ENCODE assay signal across 9 cellular contexts in the genomic region with DNA sequence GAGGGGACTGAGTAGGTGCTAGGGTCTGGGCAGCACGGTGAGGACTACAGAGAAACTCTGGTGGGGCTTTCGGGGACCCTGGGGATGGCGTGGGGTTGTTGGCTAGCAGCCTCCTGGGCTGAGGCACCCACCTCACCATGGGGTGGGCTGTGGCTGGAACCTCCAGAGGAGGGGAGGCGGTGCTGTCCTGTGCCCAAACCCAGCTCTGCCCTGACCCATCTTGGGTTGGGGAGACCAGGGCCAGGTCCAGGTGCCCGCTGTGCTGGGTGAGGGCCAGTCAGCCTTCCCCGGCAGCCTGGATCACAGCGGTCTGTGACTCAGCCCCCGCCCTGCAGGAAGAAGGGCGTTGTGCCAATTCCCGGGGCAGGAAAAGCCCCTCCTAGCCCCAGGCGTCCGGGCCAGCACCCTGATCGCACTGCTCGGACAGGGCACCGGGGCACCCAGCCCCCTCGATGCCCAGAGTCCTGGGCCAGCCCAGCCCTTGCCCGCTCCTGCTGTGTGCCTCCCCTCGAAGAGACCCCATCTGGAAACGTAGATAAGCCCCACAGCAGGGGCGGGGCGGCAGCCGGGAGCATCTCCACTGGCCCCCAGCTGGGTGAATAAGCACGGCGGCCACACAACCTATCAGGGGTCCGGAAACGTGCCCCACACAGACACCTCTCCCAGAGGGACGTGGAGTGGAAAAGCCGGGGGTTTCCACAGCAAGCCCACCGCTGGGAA. TPM values are rescaled to one million over a fixed set of nuclear protein-coding genes. Genes with fewer than 3 reads are reported as not detected.
DNase-seq lines count a peak whose midpoint lies in the region; ATAC-seq and TF ChIP-seq lines count a peak whose summit lies in the region.
"Had no signal": no experiment of that assay in that cellular context is flagged by ENCODE, and none has a peak within 500 bp of the region (broad histone marks: within the 10 kb centered on the region; RNA-seq: fewer than 3 reads in every experiment).

No MANE protein-coding gene starts in this region.

- no peaks in the 10 kb centered on the region for H3K27me3 Mint-ChIP-seq in brain
- H3K27me3 Mint-ChIP-seq: naive thymus-derived CD4-positive, alpha-beta T cell had no signal

- H3K9me3 Mint-ChIP-seq in brain = no peaks in the 10 kb centered on the region
- H3K9me3 Mint-ChIP-seq: naive thymus-derived CD4-positive, alpha-beta T cell had no signal

- WGBS in HUES64 = 85% methylated on average over 29 of the region's 29 CpGs
- 35% methylated on average over 4 of the region's 29 CpGs for WGBS in suprapubic skin

- TF ChIP-seq POLR2A in suprapubic skin (IDR thresholded peaks at IDR 0.05) = no peak

- peaks cover 32% of the 10 kb centered on the region for H3K4me1 Mint-ChIP-seq in brain
- H3K4me1 Mint-ChIP-seq: naive thymus-derived CD4-positive, alpha-beta T cell had no signal

- no peak for ATAC-seq in HG03342 (IDR thresholded peaks at IDR 0.05; ENCODE audit: unreplicated experiment)
- ATAC-seq: naive thymus-derived CD4-positive, alpha-beta T cell had no signal

- TF ChIP-seq CTCF in brain (conservative IDR thresholded peaks at IDR 0.05) = no peak
- no peak for TF ChIP-seq CTCF in suprapubic skin (IDR thresholded peaks at IDR 0.05)

- peak overlapping the region; percentile 33; the same call in 1 of the 2 replicates for H3K9ac ChIP-seq in HUES64 (ENCODE audit: low read depth, low read length)
- H3K9ac ChIP-seq in iPS-15b (ENCODE audit: low read depth, low read length) = peak overlapping the region; percentile 12

- H3K4me1 ChIP-seq in HUES64 (ENCODE audit: insufficient read depth, low read length) = peaks cover 40% of the 10 kb centered on the region
- H3K4me1 ChIP-seq in iPS-15b (ENCODE audit: control insufficient read depth, insufficient read depth, low read length) = peaks cover 13% of the 10 kb centered on the region
- peaks cover 97% of the 10 kb centered on the region for H3K4me1 ChIP-seq in suprapubic skin

- no peak for DNase-seq in suprapubic skin (ENCODE audit: low spot score in 2 of 2)
- DNase-seq in activated CD8-positive, alpha-beta memory T cell treated with anti-CD3 and anti-CD28 coated beads for 24 hours = no peak
- no peak for DNase-seq in NCI-H526 treated with DMSO at 0.1 percent for 48 hours (lab: John Stamatoyannopoulos, UW)
- no peak for DNase-seq in COR-L47 (lab: John Stamatoyannopoulos, UW)

- no peak overlapping the region for H3K4me3 Mint-ChIP-seq in brain
- H3K4me3 Mint-ChIP-seq: naive thymus-derived CD4-positive, alpha-beta T cell had no signal

- H3K9me3 ChIP-seq in HUES64 (ENCODE audit: insufficient read depth, low read depth, low read length) (no peaks in the 10 kb centered on the region), iPS-15b (ENCODE audit: control insufficient read depth, insufficient read depth, low read length) (no peaks in the 10 kb centered on the region), suprapubic skin (no peaks in the 10 kb centered on the region)

- peaks cover 29% of the 10 kb centered on the region for H3K36me3 ChIP-seq in HUES64 (ENCODE audit: insufficient read depth, low read length)
- H3K36me3 ChIP-seq in iPS-15b (ENCODE audit: control insufficient read depth, insufficient read depth, low read length) = peaks cover 30% of the 10 kb centered on the region
- peaks cover 2% of the 10 kb centered on the region for H3K36me3 ChIP-seq in suprapubic skin

- TF ChIP-seq EP300 in suprapubic skin (IDR thresholded peaks at IDR 0.05) = no peak

- H3K27ac ChIP-seq in HUES64 (ENCODE audit: low read depth, low read length) = peak overlapping the region; percentile 65
- peak overlapping the region; percentile 82 for H3K27ac ChIP-seq in suprapubic skin

- no peaks in the 10 kb centered on the region for H3K36me3 Mint-ChIP-seq in brain
- H3K36me3 Mint-ChIP-seq: naive thymus-derived CD4-positive, alpha-beta T cell had no signal

- peak overlapping the region in 3 of 5 experiments; percentile 24 to 84 (median 81) for H3K27ac Mint-ChIP-seq in brain
- H3K27ac Mint-ChIP-seq: naive thymus-derived CD4-positive, alpha-beta T cell had no signal

- no peaks in the 10 kb centered on the region for H3K27me3 ChIP-seq in HUES64 (ENCODE audit: insufficient read depth, low read length)
- no peaks in the 10 kb centered on the region for H3K27me3 ChIP-seq in iPS-15b (ENCODE audit: control insufficient read depth, insufficient read depth, low read length)
- no peaks in the 10 kb centered on the region for H3K27me3 ChIP-seq in suprapubic skin

- H3K4me3 ChIP-seq in HUES64 (ENCODE audit: low read length) (no peak overlapping the region), iPS-15b (ENCODE audit: low read depth, low read length) (no peak overlapping the region), suprapubic skin (peak overlapping the region; percentile 7)

RNA-seq across cellular contexts. Expression of gene LAMA5, which starts 10.0 kb away (rescaled TPM):
- 53.2 TPM for polyA plus RNA-seq in HUES64 (2013, experiment 1 of 2)
- polyA plus RNA-seq in HUES64 (2013, experiment 2 of 2) = 64.5 TPM
- polyA plus RNA-seq in brain (ENCODE audit: insufficient read depth, low read depth, low replicate concordance) = 17.5 TPM
- 100 to 1,000 TPM; 200 to 623 (median 316) TPM for total RNA-seq in suprapubic skin
- polyA plus RNA-seq: naive thymus-derived CD4-positive, alpha-beta T cell had no signal

RNA-seq across cellular contexts. Expression of gene RPS21, which starts 29.8 kb away (rescaled TPM):
- polyA plus RNA-seq in HUES64 (2013, experiment 1 of 2) = 1,380 TPM
- polyA plus RNA-seq in HUES64 (2013, experiment 2 of 2) = 1,333 TPM
- polyA plus RNA-seq in brain (ENCODE audit: insufficient read depth, low read depth, low replicate concordance) = 5,928 TPM
- total RNA-seq in suprapubic skin = 1,000 to 10,000 TPM; 1,604 to 3,217 (median 2,363) TPM

RNA-seq across cellular contexts. Expression of gene CABLES2, which starts 50.0 kb away (rescaled TPM):
- 8.8 TPM for polyA plus RNA-seq in HUES64 (2013, experiment 1 of 2)
- 9.9 TPM for polyA plus RNA-seq in HUES64 (2013, experiment 2 of 2)
- 12.0 TPM for polyA plus RNA-seq in brain (ENCODE audit: insufficient read depth, low read depth, low replicate concordance)
- total RNA-seq in suprapubic skin = 1 to 10 TPM; 3.8 to 7.2 (median 4.5) TPM

RNA-seq across cellular contexts. Expression of gene ADRM1, which starts 54.3 kb away (rescaled TPM):
- 130 TPM for polyA plus RNA-seq in HUES64 (2013, experiment 1 of 2)
- polyA plus RNA-seq in HUES64 (2013, experiment 2 of 2) = 111 TPM
- polyA plus RNA-seq in brain (ENCODE audit: insufficient read depth, low read depth, low replicate concordance) = 170 TPM
- 100 to 1,000 TPM in 3 of 4 donors, 10 to 100 TPM in 1; 84.7 to 155 (median 146) TPM for total RNA-seq in suprapubic skin
